Comparison of ENCODE assay signal across 8 cellular contexts in genomic region chr11:72584293-72584921, GRCh38.
DNase-seq lines count a peak whose midpoint lies in the region; ATAC-seq and TF ChIP-seq lines count a peak whose summit lies in the region.

No MANE protein-coding gene starts in this region.

- H3K4me1 Mint-ChIP-seq in activated T-helper 17 cell treated with anti-CD3 and anti-CD28 coated beads, Interleukin-2, amount 50 U/mL, for 72 hours = peaks cover 12% of the 10 kb centered on the region

- H3K27ac Mint-ChIP-seq in activated T-helper 17 cell treated with anti-CD3 and anti-CD28 coated beads, Interleukin-2, amount 50 U/mL, for 72 hours = peak overlapping the region; percentile 59

- no peak overlapping the region for H3K27ac ChIP-seq in right cardiac atrium (ENCODE audit: low read length)

- peak overlapping the region; percentile 80 for H3K4me3 Mint-ChIP-seq in activated T-helper 17 cell treated with anti-CD3 and anti-CD28 coated beads, Interleukin-2, amount 50 U/mL, for 72 hours

- H3K9me3 ChIP-seq in right cardiac atrium (ENCODE audit: control insufficient read depth, low read length) = no peaks in the 10 kb centered on the region

- no peak for TF ChIP-seq CTCF in GM20000 (IDR thresholded peaks at IDR 0.05; ENCODE audit: extremely low read depth, missing control alignments)

- H3K9me3 Mint-ChIP-seq in activated T-helper 17 cell treated with anti-CD3 and anti-CD28 coated beads, Interleukin-2, amount 50 U/mL, for 72 hours = no peaks in the 10 kb centered on the region

- peaks cover 22% of the 10 kb centered on the region for H3K27me3 Mint-ChIP-seq in activated T-helper 17 cell treated with anti-CD3 and anti-CD28 coated beads, Interleukin-2, amount 50 U/mL, for 72 hours

- H3K36me3 Mint-ChIP-seq in activated T-helper 17 cell treated with anti-CD3 and anti-CD28 coated beads, Interleukin-2, amount 50 U/mL, for 72 hours (ENCODE audit: low read depth) = no peaks in the 10 kb centered on the region

- intact Hi-C loops in right cardiac atrium (cut with DNase I) = no loop called here

- no peaks in the 10 kb centered on the region for H3K27me3 ChIP-seq in right cardiac atrium (ENCODE audit: control insufficient read depth, insufficient read depth)

- peak; percentile 64 for DNase-seq in GM20000 (ENCODE audit: low spot score)
- peak; percentile 62 to 87 (median 83) for DNase-seq in right cardiac atrium
- peak; percentile 72 for DNase-seq in stimulated activated CD4-positive, alpha-beta T cell treated with anti-CD3 and anti-CD28 coated beads, Interleukin-15, amount 100 ng/mL, for 24 hours
- DNase-seq in NCI-H2171 treated with DMSO at 0.1 percent for 48 hours (lab: John Stamatoyannopoulos, UW) = no peak
- no peak for DNase-seq in NCI-H2107 treated with DMSO at 0.1 percent for 48 hours (lab: John Stamatoyannopoulos, UW; ENCODE audit: unreplicated experiment)
- no peak for DNase-seq in NCI-H1436 treated with DMSO at 0.1 percent for 48 hours (lab: John Stamatoyannopoulos, UW)

- no peaks in the 10 kb centered on the region for H3K4me1 ChIP-seq in right cardiac atrium (ENCODE audit: control insufficient read depth, insufficient read depth, low read length)

- WGBS in right cardiac atrium = 38% methylated on average over 59 of the region's 59 CpGs

- ATAC-seq in activated T-helper 17 cell treated with anti-CD3 and anti-CD28 coated beads, Interleukin-2, amount 50 U/mL, for 72 hours (replicated peaks) = peak; percentile 57
- ATAC-seq in right cardiac atrium (peak; percentile 48 to 51), GM21526 (IDR thresholded peaks at IDR 0.05; ENCODE audit: low FRiP score, unreplicated experiment) (no peak)

- no peak overlapping the region for H3K4me3 ChIP-seq in right cardiac atrium (ENCODE audit: low read length)

Comparison
In these comparisons a context has a peak if more than half of its experiments do, and no peak if none do; other contexts are left out.
1. DNase-seq: peak in GM20000 (single experiment), right cardiac atrium (3 of 3) and stimulated activated CD4-positive, alpha-beta T cell treated with anti-CD3 and anti-CD28 coated beads, Interleukin-15, amount 100 ng/mL, for 24 hours (single experiment); none in NCI-H2171 treated with DMSO at 0.1 percent for 48 hours (single experiment), NCI-H2107 treated with DMSO at 0.1 percent for 48 hours (single experiment) and NCI-H1436 treated with DMSO at 0.1 percent for 48 hours (single experiment).